31 cellular contexts compared by ENCODE assay signal in the genomic region with DNA sequence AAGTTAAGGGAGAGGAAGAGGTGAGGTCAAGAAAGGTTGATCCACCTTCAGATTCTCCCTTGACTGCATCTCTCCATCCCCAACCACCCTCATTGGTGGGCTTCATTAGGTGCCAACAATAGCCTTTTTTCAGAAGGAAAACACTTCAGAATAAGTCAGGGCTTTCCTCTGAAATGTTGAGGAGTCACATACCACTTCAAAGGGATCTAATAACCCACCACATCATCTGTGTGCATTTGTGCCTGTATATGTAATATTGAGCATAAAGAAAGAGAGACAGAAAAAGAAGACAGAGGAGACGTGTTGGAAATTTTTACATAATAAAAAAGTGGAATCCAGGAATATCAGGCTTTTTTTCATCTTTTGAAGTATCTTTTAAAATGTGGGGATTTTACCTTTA.
"Had no signal": no experiment of that assay in that cellular context is flagged by ENCODE, and none has a peak within 500 bp of the region (broad histone marks: within the 10 kb centered on the region; RNA-seq: fewer than 3 reads in every experiment).

No MANE protein-coding gene starts in this region.

- H3K36me3 ChIP-seq: Peyer's patch, SJSA1 had no signal

- H3K9ac ChIP-seq: KMS-11, SK-N-SH had no signal

- H3K4me3 ChIP-seq: Peyer's patch, SJSA1 had no signal

- H3K4me2 ChIP-seq: KMS-11, SK-N-SH had no signal

- ATAC-seq: PC-3 had no signal

- H3K27me3 ChIP-seq: Peyer's patch, SJSA1 had no signal

- H3K9me2 ChIP-seq: SK-N-SH had no signal

- H3K9me3 ChIP-seq: Peyer's patch, SJSA1, SK-N-SH had no signal

- DNase-seq: Karpas-422, NCI-H1048, NCI-H1092 treated with DMSO at 0.1 percent for 48 hours, NCI-H1105 treated with DMSO at 0.1 percent for 48 hours, NCI-H1417, NCI-H1436, NCI-H146, NCI-H1694, NCI-H187, NCI-H1930, NCI-H2029 treated with DMSO at 0.1 percent for 48 hours, NCI-H2081 treated with DMSO at 0.1 percent for 48 hours, NCI-H2107, NCI-H2171, NCI-H226, NCI-H446, NCI-H510A treated with DMSO at 0.1 percent for 48 hours, NCI-H524 treated with DMSO at 0.1 percent for 48 hours, NCI-H526 treated with DMSO at 0.1 percent for 48 hours, NCI-H82, OCI-M1, PC-3, Peyer's patch, Right ventricle myocardium superior, RPMI8226, SHP77 treated with DMSO at 0.1 percent for 48 hours, SK-N-SH, SW 1271, T-helper 1 cell had no signal

- H3K27ac ChIP-seq: KMS-11, Peyer's patch, SJSA1 had no signal

- H3K4me1 ChIP-seq: Peyer's patch had no signal
